In the genomic region with DNA sequence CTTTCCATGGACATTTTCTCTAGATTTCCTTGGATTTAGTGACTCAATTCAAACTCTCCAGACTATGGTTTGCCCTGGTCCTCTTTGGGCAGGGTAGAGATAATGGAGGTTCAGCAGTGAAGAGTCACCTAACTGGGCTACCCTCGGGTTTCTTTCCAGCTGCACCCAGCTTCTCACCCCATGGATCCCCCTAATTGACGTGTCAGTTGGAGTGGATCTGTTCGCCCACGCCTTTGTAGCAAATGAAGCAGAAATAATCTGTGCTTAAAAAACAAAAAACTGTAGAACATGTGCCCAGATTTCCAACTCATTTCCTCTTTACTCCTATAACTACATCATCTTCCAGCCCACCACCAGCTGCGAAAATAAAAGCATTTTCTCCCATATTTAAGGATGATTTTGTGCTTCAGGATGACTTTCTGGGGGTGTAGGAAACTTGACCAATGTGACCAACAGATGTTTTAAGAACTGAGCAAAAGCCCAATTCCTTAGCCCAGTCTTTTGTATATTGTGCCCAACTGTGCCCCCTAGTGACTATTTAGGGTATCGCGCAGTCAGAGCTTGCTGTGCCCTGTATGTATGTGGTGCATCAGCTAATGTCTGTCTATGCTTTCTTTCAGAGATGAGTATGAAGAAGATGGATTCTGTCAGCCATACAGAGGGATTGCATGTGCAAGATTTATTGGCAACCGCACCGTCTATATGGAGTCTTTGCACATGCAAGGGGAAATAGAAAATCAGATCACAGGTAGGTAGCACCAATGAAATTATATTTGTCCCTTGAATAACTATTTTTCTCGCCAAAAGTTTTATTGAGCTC, we compare ENCODE assay signal across 8 cellular contexts.
A peak's percentile ranks its signal among the peaks of the same experiment; 100 is the strongest.
DNase-seq lines count a peak whose midpoint lies in the region; ATAC-seq and TF ChIP-seq lines count a peak whose summit lies in the region.

No MANE protein-coding gene starts in this region.

- peak overlapping the region; percentile 15 for H3K9ac ChIP-seq in mesendoderm (ENCODE audit: low read length)

- no peak overlapping the region for H3K27ac ChIP-seq in effector memory CD4-positive, alpha-beta T cell (ENCODE audit: insufficient read depth, low read length, poor library complexity, severe bottlenecking)
- no peak overlapping the region for H3K27ac ChIP-seq in mesendoderm (ENCODE audit: low read depth, low read length)

- no peaks in the 10 kb centered on the region for H3K79me1 ChIP-seq in mesendoderm (ENCODE audit: low read length)

- H2BK5ac ChIP-seq in mesendoderm (ENCODE audit: low read length), result no peak overlapping the region

- H3K4ac ChIP-seq in mesendoderm (ENCODE audit: low read depth, low read length), result peak overlapping the region; percentile 20

- no peaks in the 10 kb centered on the region for H3K9me3 Mint-ChIP-seq in activated CD4-positive, alpha-beta memory T cell treated with anti-CD3 and anti-CD28 coated beads for 36 hours

- H3K4me1 ChIP-seq in effector memory CD4-positive, alpha-beta T cell (ENCODE audit: control insufficient read depth, insufficient read depth, low read length, poor library complexity, severe bottlenecking), result no peaks in the 10 kb centered on the region
- peaks cover 3% of the 10 kb centered on the region for H3K4me1 ChIP-seq in mesendoderm (ENCODE audit: control insufficient read depth, low read depth, low read length)

- no peaks in the 10 kb centered on the region for H3K4me1 Mint-ChIP-seq in activated CD4-positive, alpha-beta memory T cell treated with anti-CD3 and anti-CD28 coated beads for 36 hours (ENCODE audit: low read depth)

- peak; percentile 89 for TF ChIP-seq CTCF in AG09309 (IDR thresholded peaks at IDR 0.05; ENCODE audit: control insufficient read depth, insufficient read depth, low read depth, low read length, missing control alignments)

- no peak overlapping the region for H3K4me2 ChIP-seq in mesendoderm (ENCODE audit: low read length)

- peak overlapping the region; percentile 92 for H3K23ac ChIP-seq in mesendoderm (ENCODE audit: low read length)

- H3K27ac Mint-ChIP-seq in activated CD4-positive, alpha-beta memory T cell treated with anti-CD3 and anti-CD28 coated beads for 36 hours, result no peak overlapping the region

- no peaks in the 10 kb centered on the region for H3K36me3 Mint-ChIP-seq in activated CD4-positive, alpha-beta memory T cell treated with anti-CD3 and anti-CD28 coated beads for 36 hours

- peaks cover 3% of the 10 kb centered on the region for H3K27me3 Mint-ChIP-seq in activated CD4-positive, alpha-beta memory T cell treated with anti-CD3 and anti-CD28 coated beads for 36 hours

- H3K9me3 ChIP-seq in effector memory CD4-positive, alpha-beta T cell (ENCODE audit: control insufficient read depth, low read length), result no peaks in the 10 kb centered on the region

- H3K18ac ChIP-seq in mesendoderm (ENCODE audit: low read length), result no peak overlapping the region

- no peak overlapping the region for H2AK5ac ChIP-seq in mesendoderm (ENCODE audit: low read length)

- no peak overlapping the region for H2BK120ac ChIP-seq in mesendoderm (ENCODE audit: low read depth, low read length)

- WGBS in mesendoderm (ENCODE audit: extremely low coverage, insufficient coverage, low lambda C conversion rate), result no CpG with 5 or more reads among the region's 10 CpGs

- H2BK15ac ChIP-seq in mesendoderm (replicated peaks; ENCODE audit: low read depth), result no peak overlapping the region

- H4K8ac ChIP-seq in mesendoderm (ENCODE audit: low read depth, low read length), result no peak overlapping the region

- DNase-seq in AG09309 (ENCODE audit: low read depth) (peak; percentile 77), NCI-H526 treated with DMSO at 0.1 percent for 48 hours (lab: John Stamatoyannopoulos, UW) (peak; percentile 42), mesendoderm (peak; percentile 82)
- DNase-seq in activated CD4-positive, alpha-beta memory T cell treated with anti-CD3 and anti-CD28 coated beads for 36 hours, result peak; percentile 78
- DNase-seq in effector memory CD4-positive, alpha-beta T cell, result peak; percentile 6 to 46 (median 27)
- DNase-seq in stimulated activated CD8-positive, alpha-beta memory T cell treated with anti-CD3 and anti-CD28 coated beads, Interleukin-2, amount 100 ng/mL, for 1 hour (ENCODE audit: low read depth in 2 of 2), result peak; percentile 4 to 32

- H3K4me3 ChIP-seq in AG09309 (ENCODE audit: control insufficient read depth, low read depth, low read length), result no peak overlapping the region
- no peak overlapping the region for H3K4me3 ChIP-seq in effector memory CD4-positive, alpha-beta T cell (ENCODE audit: insufficient read depth, low read depth, low read length, poor library complexity, severe bottlenecking)
- no peak overlapping the region for H3K4me3 ChIP-seq in mesendoderm (ENCODE audit: low read length)

- H3K36me3 ChIP-seq in effector memory CD4-positive, alpha-beta T cell (ENCODE audit: control insufficient read depth, insufficient read depth, low read length), result no peaks in the 10 kb centered on the region
- H3K36me3 ChIP-seq in mesendoderm (ENCODE audit: control insufficient read depth, insufficient read depth, low read length), result no peaks in the 10 kb centered on the region

- ATAC-seq in GM18861 (IDR thresholded peaks at IDR 0.05; ENCODE audit: unreplicated experiment), result peak; percentile 65
- peak; percentile 89 for ATAC-seq in HG03442 (IDR thresholded peaks at IDR 0.05; ENCODE audit: unreplicated experiment)

- intact Hi-C loops in activated CD4-positive, alpha-beta memory T cell treated with anti-CD3 and anti-CD28 coated beads for 36 hours (cut with micrococcal nuclease), result loop anchor here (1.0 kb wide), 3 partner anchors 364 to 522 kb away; no protein-coding TSS in a partner anchor

- no peak overlapping the region for H4K5ac ChIP-seq in mesendoderm (ENCODE audit: low read length)

- CTCF ChIA-PET in activated CD4-positive, alpha-beta memory T cell treated with anti-CD3 and anti-CD28 coated beads for 36 hours (lab: Charles Lee), result interaction anchor here (0.6 to 3.8 kb wide), 45 partner anchors 9 to 1295 kb away, joined by 3 to 39 read pairs (median 3); a partner anchor contains a TSS

- H3K79me2 ChIP-seq in mesendoderm (ENCODE audit: control insufficient read depth, insufficient read depth, low read length), result no peaks in the 10 kb centered on the region

- H3K56ac ChIP-seq in mesendoderm (ENCODE audit: low read length), result peak overlapping the region; percentile 36

- H3K27me3 ChIP-seq in effector memory CD4-positive, alpha-beta T cell (replicated peaks; ENCODE audit: control insufficient read depth, insufficient read depth, low read length, poor library complexity, severe bottlenecking), result no peaks in the 10 kb centered on the region
- no peaks in the 10 kb centered on the region for H3K27me3 ChIP-seq in mesendoderm (ENCODE audit: insufficient read depth, low read length, poor library complexity)

- H3K4me3 Mint-ChIP-seq in activated CD4-positive, alpha-beta memory T cell treated with anti-CD3 and anti-CD28 coated beads for 36 hours, result no peak overlapping the region

- POLR2A ChIA-PET in activated CD4-positive, alpha-beta memory T cell treated with anti-CD3 and anti-CD28 coated beads for 36 hours (lab: Charles Lee), result no interaction called here

Comparison
In these comparisons a context has a peak if more than half of its experiments do, and no peak if none do; other contexts are left out.
1. DNase-seq: peak in every context shown above with its lines; median percentile 82 in mesendoderm; 78 in activated CD4-positive, alpha-beta memory T cell treated with anti-CD3 and anti-CD28 coated beads for 36 hours; 77 in AG09309; 42 in NCI-H526 treated with DMSO at 0.1 percent for 48 hours; 27 in effector memory CD4-positive, alpha-beta T cell; 18 in stimulated activated CD8-positive, alpha-beta memory T cell treated with anti-CD3 and anti-CD28 coated beads, Interleukin-2, amount 100 ng/mL, for 1 hour.